Comparison of ENCODE assay signal across 21 cellular contexts in genomic region chr3:49198161-49198560, GRCh38. TPM values are rescaled to one million over a fixed set of nuclear protein-coding genes. Genes with fewer than 3 reads are reported as not detected.
A peak's percentile ranks its signal among the peaks of the same experiment; 100 is the strongest.
DNase-seq lines count a peak whose midpoint lies in the region; TF ChIP-seq lines count a peak whose summit lies in the region.
"Had no signal": no experiment of that assay in that cellular context is flagged by ENCODE, and none has a peak within 500 bp of the region (broad histone marks: within the 10 kb centered on the region; RNA-seq: fewer than 3 reads in every experiment).

No MANE protein-coding gene starts in this region.

- WGBS in mammary epithelial cell (ENCODE audit: low coverage, missing lambda C conversion rate): 50% methylated on average over 2 of the region's 3 CpGs
- 44 to 51% methylated on average over 3 of the region's 3 CpGs for WGBS in testis, 2 donors

- H3K9me3 Mint-ChIP-seq in MCF 10A (ENCODE audit: unreplicated experiment): no peaks in the 10 kb centered on the region
- H3K9me3 Mint-ChIP-seq: CD8-positive, alpha-beta memory T cell had no signal

- no peak overlapping the region for H3K4me3 Mint-ChIP-seq in MCF 10A (ENCODE audit: unreplicated experiment)
- H3K4me3 Mint-ChIP-seq: CD8-positive, alpha-beta memory T cell had no signal

- intact Hi-C loops in mammary epithelial cell (cut with micrococcal nuclease): no loop called here
- intact Hi-C loops in MCF 10A (cut with micrococcal nuclease): no loop called here
- intact Hi-C loops in testis (cut with DNase I; ENCODE audit: low total_unique reads): no loop called here

- no peaks in the 10 kb centered on the region for H3K4me1 Mint-ChIP-seq in MCF 10A (ENCODE audit: insufficient read depth, unreplicated experiment)
- H3K4me1 Mint-ChIP-seq: CD8-positive, alpha-beta memory T cell had no signal

- DNase-seq in mammary epithelial cell (no peak), MCF 10A (ENCODE audit: unreplicated experiment) (no peak), SJSA1 (ENCODE audit: low read depth in 1 of 2, low spot score in 2 of 2) (peak in 1 of 2 experiments; percentile 8), foreskin fibroblast (peak; percentile 16 to 33), testis (no peak), inferior parietal cortex (ENCODE audit: extremely low spot score) (no peak)
- DNase-seq in effector CD8-positive, alpha-beta T cell (lab: John Stamatoyannopoulos, UW): no peak
- DNase-seq: 8988T; AML-193; Calu3; CD8-positive, alpha-beta memory T cell; KG1; NCI-H1092 treated with DMSO at 0.1 percent for 48 hours; NCI-H1436 treated with DMSO at 0.1 percent for 48 hours; NCI-H1930; NCI-H69; PC-9; RPMI8226; SHP77 treated with DMSO at 0.1 percent for 48 hours had no signal

- no peaks in the 10 kb centered on the region for H3K79me2 ChIP-seq in mammary epithelial cell (ENCODE audit: insufficient read depth, low read length)

- dilution Hi-C loops in mammary epithelial cell (cut with HindIII; ENCODE audit: low sequenced_read_pairs): no loop called here

- H2AFZ ChIP-seq in mammary epithelial cell (ENCODE audit: low read depth, low read length): peak overlapping the region; percentile 74
- H2AFZ ChIP-seq: PC-9 had no signal

- H3K36me3 ChIP-seq in mammary epithelial cell (ENCODE audit: insufficient read depth, low read length) (no peaks in the 10 kb centered on the region), SJSA1 (no peaks in the 10 kb centered on the region), testis (ENCODE audit: low read depth, missing control alignments) (no peaks in the 10 kb centered on the region)
- H3K36me3 ChIP-seq: HAP-1 had no signal

- TF ChIP-seq CTCF in mammary epithelial cell (conservative IDR thresholded peaks at IDR 0.05 in 1 of 2, IDR thresholded peaks at IDR 0.05 in 1 of 2; ENCODE audit: extremely low read depth in 1 of 2, insufficient read depth in 1 of 2, low read depth in 1 of 2, low read length in 2 of 2): no peak
- no peak for TF ChIP-seq CTCF in MCF 10A (IDR thresholded peaks at IDR 0.05; ENCODE audit: unreplicated experiment)
- TF ChIP-seq CTCF in foreskin fibroblast (IDR thresholded peaks at IDR 0.05; ENCODE audit: low read depth, low read length): no peak
- TF ChIP-seq CTCF in testis (IDR thresholded peaks at IDR 0.05): no peak

- TF ChIP-seq POLR2A in testis (IDR thresholded peaks at IDR 0.05): no peak

- H3K27ac Mint-ChIP-seq in MCF 10A (ENCODE audit: low read depth, unreplicated experiment): no peak overlapping the region

- no peak overlapping the region for H3K27ac ChIP-seq in mammary epithelial cell (ENCODE audit: insufficient read depth, low read depth, low read length)
- peak overlapping the region; percentile 94 for H3K27ac ChIP-seq in SJSA1
- H3K27ac ChIP-seq in testis: peak overlapping the region; percentile 76 to 84
- H3K27ac ChIP-seq: C4-2B, PC-9 had no signal

- no TSS peak for BruUV-seq in mammary epithelial cell (replicated peaks; lab: Mats Ljungman, UMichigan)
- no TSS peak for BruUV-seq in MCF 10A (replicated peaks; lab: Mats Ljungman, UMichigan)

- H3K4me1 ChIP-seq in mammary epithelial cell (ENCODE audit: insufficient read depth, low read length) (peaks cover 6% of the 10 kb centered on the region), SJSA1 (replicated peaks) (peaks cover 13% of the 10 kb centered on the region), testis (peaks cover 3% of the 10 kb centered on the region)
- H3K4me1 ChIP-seq: HAP-1 had no signal

- no peaks in the 10 kb centered on the region for H4K20me1 ChIP-seq in mammary epithelial cell (ENCODE audit: insufficient read depth, low read length)

- no peak overlapping the region for H3K4me2 ChIP-seq in mammary epithelial cell (ENCODE audit: insufficient read depth, low read depth, low read length)
- H3K4me2 ChIP-seq: PC-9 had no signal

- no peaks in the 10 kb centered on the region for H3K27me3 ChIP-seq in mammary epithelial cell (ENCODE audit: insufficient read depth, low read length)
- H3K27me3 ChIP-seq in SJSA1 (replicated peaks): no peaks in the 10 kb centered on the region
- H3K27me3 ChIP-seq in testis: no peaks in the 10 kb centered on the region

- no peaks in the 10 kb centered on the region for H3K36me3 Mint-ChIP-seq in MCF 10A (ENCODE audit: insufficient read depth, unreplicated experiment)
- H3K36me3 Mint-ChIP-seq: CD8-positive, alpha-beta memory T cell had no signal

- CTCF ChIA-PET in mammary epithelial cell (lab: Charles Lee; ENCODE audit: low non-redundant PET) (no interaction called here), MCF 10A (lab: Yijun Ruan, JAX) (interaction anchor here (0.6 to 0.7 kb wide), 2 partner anchors 9 to 639 kb away, joined by 3 to 4 read pairs; no protein-coding TSS in a partner anchor)

- no peaks in the 10 kb centered on the region for H3K9me3 ChIP-seq in mammary epithelial cell (replicated peaks; ENCODE audit: insufficient read depth, low read length)
- H3K9me3 ChIP-seq in SJSA1 (replicated peaks): no peaks in the 10 kb centered on the region
- no peaks in the 10 kb centered on the region for H3K9me3 ChIP-seq in testis
- H3K9me3 ChIP-seq: HAP-1 had no signal

- POLR2A ChIA-PET in MCF 10A (lab: Yijun Ruan, JAX): no interaction called here

- H3K9ac ChIP-seq in mammary epithelial cell (ENCODE audit: insufficient read depth, low read length): no peak overlapping the region

- in situ Hi-C loops in mammary epithelial cell (cut with MboI; ENCODE audit: low sequenced_read_pairs in 2 of 2): no loop called here

- no peaks in the 10 kb centered on the region for H3K27me3 Mint-ChIP-seq in MCF 10A (ENCODE audit: insufficient read depth, unreplicated experiment)

- H3K4me3 ChIP-seq in mammary epithelial cell (replicated peaks in 1 of 3; ENCODE audit: insufficient read depth in 1 of 3, low read depth in 2 of 3, low read length in 3 of 3) (no peak overlapping the region), SJSA1 (no peak overlapping the region), foreskin fibroblast (ENCODE audit: low read depth in 1 of 2, low read length in 2 of 2) (no peak overlapping the region), testis (peak overlapping the region in 1 of 2 donors; percentile 63)
- H3K4me3 ChIP-seq: HAP-1, PC-9 had no signal

RNA-seq across cellular contexts. Expression of gene KLHDC8B, which starts 26.8 kb away (rescaled TPM):
- total RNA-seq in mammary epithelial cell (10 to 100 TPM; 10.9 to 25.7 TPM), MCF 10A (2022) (1.7 and 2.4 TPM in 2 replicates), testis (10 to 100 TPM; 56.6 to 78.2 TPM)
- polyA plus RNA-seq in mammary epithelial cell (16.9 TPM), testis (ENCODE audit: insufficient read depth, low read depth, low replicate concordance) (55.8 TPM)
- 8.2 TPM for polyA minus RNA-seq in mammary epithelial cell
- total RNA-seq in SJSA1 (2014; rRNA removed; shearing (Covaris generic)): 18.6 and 27.3 TPM in 2 replicates

RNA-seq across cellular contexts. Expression of gene CCDC71, which starts 32.0 kb away (rescaled TPM):
- 10 to 100 TPM; 22.3 to 25.7 TPM for total RNA-seq in mammary epithelial cell
- polyA plus RNA-seq in mammary epithelial cell: 22.5 TPM
- polyA minus RNA-seq in mammary epithelial cell: 39.1 TPM
- total RNA-seq in MCF 10A (2022): 25.7 and 26.0 TPM in 2 replicates
- total RNA-seq in SJSA1 (2014; rRNA removed; shearing (Covaris generic)): 23.8 and 24.7 TPM in 2 replicates
- 10 to 100 TPM; 34.3 to 55.0 TPM for total RNA-seq in testis
- 27.6 TPM for polyA plus RNA-seq in testis (ENCODE audit: insufficient read depth, low read depth, low replicate concordance)

Comparison
In these comparisons a context has a peak if more than half of its experiments do, and no peak if none do; other contexts are left out.
1. DNase-seq: peak in foreskin fibroblast (2 of 2); none in mammary epithelial cell (single experiment), MCF 10A (single experiment), testis (single experiment), effector CD8-positive, alpha-beta T cell (single experiment) and inferior parietal cortex (single experiment).